ENCODE assay signal across 8 cellular contexts in genomic region chr5:139650031-139650688, GRCh38. TPM values are rescaled to one million over a fixed set of nuclear protein-coding genes. Genes with fewer than 3 reads are reported as not detected.
A peak's percentile ranks its signal among the peaks of the same experiment; 100 is the strongest.
DNase-seq lines count a peak whose midpoint lies in the region; ATAC-seq and TF ChIP-seq lines count a peak whose summit lies in the region.

No MANE protein-coding gene starts in this region.

- TF ChIP-seq CTCF in SK-N-SH (IDR thresholded peaks at IDR 0.05): peak; percentile 42
- TF ChIP-seq CTCF in epithelial cell of esophagus (IDR thresholded peaks at IDR 0.05; ENCODE audit: insufficient read depth, low read depth, low read length, missing control alignments): no peak
- peak; percentile 47 for TF ChIP-seq CTCF in natural killer cell (IDR thresholded peaks at IDR 0.05)

- H3K79me2 ChIP-seq in SK-N-SH (ENCODE audit: insufficient read depth): peaks cover 74% of the 10 kb centered on the region

- peaks cover 0 to 4% of the 10 kb centered on the region in 2 experiments for H3K36me3 ChIP-seq in SK-N-SH (replicated peaks in 1 of 2; ENCODE audit: control insufficient read depth in 1 of 2, insufficient read depth in 2 of 2, low read length in 1 of 2)

- H3K36me3 Mint-ChIP-seq in natural killer cell: no peaks in the 10 kb centered on the region

- H3K9me2 ChIP-seq in SK-N-SH: no peaks in the 10 kb centered on the region

- H2AFZ ChIP-seq in SK-N-SH (ENCODE audit: low read depth): no peak overlapping the region

- peak overlapping the region; percentile 78 to 96 for H3K27ac ChIP-seq in SK-N-SH (ENCODE audit: low read depth in 2 of 2, low read length in 1 of 2)

- 3% methylated on average over 31 of the region's 48 CpGs for WGBS in SK-N-SH (ENCODE audit: low lambda C conversion rate)

- POLR2A ChIA-PET in SK-N-SH (lab: Yijun Ruan, JAX): interaction anchor here (0.9 to 6.9 kb wide), 8 partner anchors 11 to 113 kb away, joined by 3 to 130 read pairs (median 16); no protein-coding TSS in a partner anchor

- in situ Hi-C loops in GM18951 (cut with MboI; ENCODE audit: low sequenced_read_pairs, unreplicated experiment): no loop called here

- peak overlapping the region; percentile 85 for H3K9ac ChIP-seq in SK-N-SH

- peaks cover 54 to 75% of the 10 kb centered on the region in 2 donors for H3K4me1 Mint-ChIP-seq in natural killer cell

- H3K4me1 ChIP-seq in SK-N-SH (ENCODE audit: control insufficient read depth in 1 of 2, insufficient read depth in 2 of 2, low read depth in 1 of 2, low read length in 1 of 2): peaks cover 34 to 57% of the 10 kb centered on the region in 2 experiments

- peak; percentile 20; the same call in 1 of the 2 replicates for TF ChIP-seq RAD21 in SK-N-SH (IDR thresholded peaks at IDR 0.05; ENCODE audit: low read length)

- H3K27ac Mint-ChIP-seq in natural killer cell: peak overlapping the region; percentile 91 to 94

- intact Hi-C loops in natural killer cell (cut with micrococcal nuclease): no loop called here

- no peaks in the 10 kb centered on the region for H3K9me3 Mint-ChIP-seq in natural killer cell

- peaks cover 40% of the 10 kb centered on the region for H4K20me1 ChIP-seq in SK-N-SH (ENCODE audit: insufficient read depth)

- no peaks in the 10 kb centered on the region for H3K27me3 ChIP-seq in SK-N-SH (ENCODE audit: insufficient read depth)

- ATAC-seq in natural killer cell (no peak), HG02678 (IDR thresholded peaks at IDR 0.05; ENCODE audit: unreplicated experiment) (no peak)

- CTCF ChIA-PET in SK-N-SH (lab: Yijun Ruan, JAX): interaction anchor here (0.6 to 20.6 kb wide), 19 partner anchors 10 to 391 kb away, joined by 3 to 238 read pairs (median 6); no protein-coding TSS in a partner anchor

- H3K27me3 Mint-ChIP-seq in natural killer cell (ENCODE audit: low read depth in 2 of 2): no peaks in the 10 kb centered on the region

- DNase-seq in SK-N-SH: no peak
- DNase-seq in epithelial cell of esophagus (ENCODE audit: low read depth): no peak
- DNase-seq in natural killer cell: peak; percentile 56
- no peak for DNase-seq in cerebellar nuclear complex (lab: John Stamatoyannopoulos, UW)
- DNase-seq in OCI-M2 (lab: John Stamatoyannopoulos, UW; ENCODE audit: unreplicated experiment): no peak
- DNase-seq in mesenteric fat pad (ENCODE audit: low spot score): no peak

- peaks cover 44% of the 10 kb centered on the region for H3F3A ChIP-seq in SK-N-SH (replicated peaks; ENCODE audit: insufficient read depth)

- peak; percentile 37 for TF ChIP-seq POLR2A in GM18951 (IDR thresholded peaks at IDR 0.05; ENCODE audit: extremely low read depth, insufficient read depth, insufficient read length)

- H3K9me3 ChIP-seq in SK-N-SH: no peaks in the 10 kb centered on the region

- TF ChIP-seq EP300 in SK-N-SH (IDR thresholded peaks at IDR 0.05; ENCODE audit: borderline replicate concordance in 1 of 2, low read depth in 1 of 2, low read length in 1 of 2): no peak

- H3K4me3 Mint-ChIP-seq in natural killer cell: peak overlapping the region; percentile 88

- H3K4me3 ChIP-seq in SK-N-SH (ENCODE audit: low read depth in 2 of 2, low read length in 1 of 2) (peak overlapping the region; percentile 91 to 93), epithelial cell of esophagus (ENCODE audit: low read length) (peak overlapping the region; percentile 48)

- H3K4me2 ChIP-seq in SK-N-SH: peak overlapping the region; percentile 98

TF ChIP-seq in SK-N-SH, 30 proteins besides CTCF, POLR2A, EP300 and RAD21 (continues in another document):
- TF ChIP-seq, protein P1, sequence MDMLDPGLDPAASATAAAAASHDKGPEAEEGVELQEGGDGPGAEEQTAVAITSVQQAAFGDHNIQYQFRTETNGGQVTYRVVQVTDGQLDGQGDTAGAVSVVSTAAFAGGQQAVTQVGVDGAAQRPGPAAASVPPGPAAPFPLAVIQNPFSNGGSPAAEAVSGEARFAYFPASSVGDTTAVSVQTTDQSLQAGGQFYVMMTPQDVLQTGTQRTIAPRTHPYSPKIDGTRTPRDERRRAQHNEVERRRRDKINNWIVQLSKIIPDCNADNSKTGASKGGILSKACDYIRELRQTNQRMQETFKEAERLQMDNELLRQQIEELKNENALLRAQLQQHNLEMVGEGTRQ (IDR thresholded peaks at IDR 0.05; ENCODE audit: borderline replicate concordance, low read depth, low read length): no peak
- TF ChIP-seq FOXJ3 (CRISPR knock-in tag; IDR thresholded peaks at IDR 0.05) (no peak), NRF1 (IDR thresholded peaks at IDR 0.05; ENCODE audit: low read depth, low read length) (no peak), MAX (IDR thresholded peaks at IDR 0.05; ENCODE audit: low read depth) (no peak), SMC3 (IDR thresholded peaks at IDR 0.05; ENCODE audit: low read depth, low read length) (peak; percentile 12; the same call in 1 of the 2 replicates), CHD2 (IDR thresholded peaks at IDR 0.05; ENCODE audit: low read length, partially characterized antibody) (no peak), GABPA (IDR thresholded peaks at IDR 0.05; ENCODE audit: low read depth) (no peak), REST (IDR thresholded peaks at IDR 0.05; ENCODE audit: low read depth, low read length) (no peak), MXI1 (IDR thresholded peaks at IDR 0.05; ENCODE audit: low read depth, low read length) (no peak), TAF1 (IDR thresholded peaks at IDR 0.05; ENCODE audit: borderline replicate concordance, low read depth, low read length) (no peak), USF1 (IDR thresholded peaks at IDR 0.05; ENCODE audit: borderline replicate concordance, low read depth) (no peak), ELF1 (IDR thresholded peaks at IDR 0.05) (0 out of 2 replicates have a peak, but pooled peaks have one; percentile 4), FOXM1 (IDR thresholded peaks at IDR 0.05; ENCODE audit: low read depth) (no peak)
- TF ChIP-seq, protein P2, sequence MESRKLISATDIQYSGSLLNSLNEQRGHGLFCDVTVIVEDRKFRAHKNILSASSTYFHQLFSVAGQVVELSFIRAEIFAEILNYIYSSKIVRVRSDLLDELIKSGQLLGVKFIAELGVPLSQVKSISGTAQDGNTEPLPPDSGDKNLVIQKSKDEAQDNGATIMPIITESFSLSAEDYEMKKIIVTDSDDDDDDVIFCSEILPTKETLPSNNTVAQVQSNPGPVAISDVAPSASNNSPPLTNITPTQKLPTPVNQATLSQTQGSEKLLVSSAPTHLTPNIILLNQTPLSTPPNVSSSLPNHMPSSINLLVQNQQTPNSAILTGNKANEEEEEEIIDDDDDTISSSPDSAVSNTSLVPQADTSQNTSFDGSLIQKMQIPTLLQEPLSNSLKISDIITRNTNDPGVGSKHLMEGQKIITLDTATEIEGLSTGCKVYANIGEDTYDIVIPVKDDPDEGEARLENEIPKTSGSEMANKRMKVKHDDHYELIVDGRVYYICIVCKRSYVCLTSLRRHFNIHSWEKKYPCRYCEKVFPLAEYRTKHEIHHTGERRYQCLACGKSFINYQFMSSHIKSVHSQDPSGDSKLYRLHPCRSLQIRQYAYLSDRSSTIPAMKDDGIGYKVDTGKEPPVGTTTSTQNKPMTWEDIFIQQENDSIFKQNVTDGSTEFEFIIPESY (IDR thresholded peaks at IDR 0.05; ENCODE audit: borderline replicate concordance, low read depth): no peak
- TF ChIP-seq, protein P3, sequence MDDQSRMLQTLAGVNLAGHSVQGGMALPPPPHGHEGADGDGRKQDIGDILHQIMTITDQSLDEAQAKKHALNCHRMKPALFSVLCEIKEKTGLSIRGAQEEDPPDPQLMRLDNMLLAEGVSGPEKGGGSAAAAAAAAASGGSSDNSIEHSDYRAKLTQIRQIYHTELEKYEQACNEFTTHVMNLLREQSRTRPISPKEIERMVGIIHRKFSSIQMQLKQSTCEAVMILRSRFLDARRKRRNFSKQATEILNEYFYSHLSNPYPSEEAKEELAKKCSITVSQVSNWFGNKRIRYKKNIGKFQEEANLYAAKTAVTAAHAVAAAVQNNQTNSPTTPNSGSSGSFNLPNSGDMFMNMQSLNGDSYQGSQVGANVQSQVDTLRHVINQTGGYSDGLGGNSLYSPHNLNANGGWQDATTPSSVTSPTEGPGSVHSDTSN (IDR thresholded peaks at IDR 0.05): no peak

RNA-seq across cellular contexts. Expression of gene CXXC5, which starts 2.0 kb away (rescaled TPM):
- polyA plus RNA-seq in SK-N-SH (2012; rRNA removed): 47.4 and 52.9 TPM in 2 replicates
- 32.6 and 46.5 TPM in 2 replicates for polyA plus RNA-seq in SK-N-SH (2012; cell fraction: cytosol; rRNA removed)
- 35.1 and 38.6 TPM in 2 replicates for polyA plus RNA-seq in SK-N-SH (2012; cell fraction: nucleus; rRNA removed)
- total RNA-seq in natural killer cell (100 to 1,000 TPM in 1 of 3 donors, 10 to 100 TPM in 2; 75.6 to 124 (median 84.8) TPM), mesenteric fat pad (33.0 TPM)
